1 cellular context compared by ENCODE assay signal in the genomic region with DNA sequence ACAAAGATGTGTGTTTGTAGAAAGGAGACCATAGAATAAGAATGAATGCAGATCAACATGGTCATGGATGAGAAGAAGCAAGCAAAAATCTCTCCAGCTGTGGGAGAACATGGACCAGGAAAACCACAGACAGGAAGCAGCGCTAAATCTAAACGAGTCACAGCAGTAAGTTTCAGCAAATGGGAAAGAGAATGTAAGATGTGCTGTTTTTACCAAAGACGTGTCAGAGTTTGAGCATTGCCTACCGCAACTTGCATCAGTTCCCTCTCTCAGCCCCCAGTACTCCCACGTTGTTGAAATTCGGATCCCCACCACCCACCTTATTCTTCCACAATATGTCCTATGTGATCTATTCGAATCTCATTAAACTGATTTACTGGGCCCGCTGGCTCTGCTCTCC.
TF ChIP-seq lines count a peak whose summit lies in the region.

No MANE protein-coding gene starts in this region.

TF ChIP-seq in HepG2, 621 proteins besides CTCF, POLR2A, EP300 and RAD21 (continued from another document):
- TF ChIP-seq, protein P1, sequence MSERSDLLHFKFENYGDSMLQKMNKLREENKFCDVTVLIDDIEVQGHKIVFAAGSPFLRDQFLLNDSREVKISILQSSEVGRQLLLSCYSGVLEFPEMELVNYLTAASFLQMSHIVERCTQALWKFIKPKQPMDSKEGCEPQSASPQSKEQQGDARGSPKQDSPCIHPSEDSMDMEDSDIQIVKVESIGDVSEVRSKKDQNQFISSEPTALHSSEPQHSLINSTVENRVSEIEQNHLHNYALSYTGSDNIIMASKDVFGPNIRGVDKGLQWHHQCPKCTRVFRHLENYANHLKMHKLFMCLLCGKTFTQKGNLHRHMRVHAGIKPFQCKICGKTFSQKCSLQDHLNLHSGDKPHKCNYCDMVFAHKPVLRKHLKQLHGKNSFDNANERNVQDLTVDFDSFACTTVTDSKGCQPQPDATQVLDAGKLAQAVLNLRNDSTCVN (CRISPR knock-in tag; IDR thresholded peaks at IDR 0.05; ENCODE audit: borderline replicate concordance) = no peak
- TF ChIP-seq ZC3H13 (CRISPR knock-in tag; IDR thresholded peaks at IDR 0.05) (no peak), FOXJ3 (CRISPR knock-in tag; IDR thresholded peaks at IDR 0.05; ENCODE audit: borderline replicate concordance) (no peak), HNRNPK (IDR thresholded peaks at IDR 0.05; ENCODE audit: low read depth, low read length, poor library complexity, severe bottlenecking) (no peak), ELK4 (CRISPR knock-in tag; IDR thresholded peaks at IDR 0.05; ENCODE audit: borderline replicate concordance) (no peak), MEIS2 (CRISPR knock-in tag; IDR thresholded peaks at IDR 0.05) (no peak), ZFP36L2 (CRISPR knock-in tag; IDR thresholded peaks at IDR 0.05) (no peak), CENPBD1 (CRISPR knock-in tag; IDR thresholded peaks at IDR 0.05; ENCODE audit: borderline replicate concordance, low read depth) (no peak), RFX5 (IDR thresholded peaks at IDR 0.05; ENCODE audit: low read depth, low read length) (no peak)
- TF ChIP-seq, protein P2, sequence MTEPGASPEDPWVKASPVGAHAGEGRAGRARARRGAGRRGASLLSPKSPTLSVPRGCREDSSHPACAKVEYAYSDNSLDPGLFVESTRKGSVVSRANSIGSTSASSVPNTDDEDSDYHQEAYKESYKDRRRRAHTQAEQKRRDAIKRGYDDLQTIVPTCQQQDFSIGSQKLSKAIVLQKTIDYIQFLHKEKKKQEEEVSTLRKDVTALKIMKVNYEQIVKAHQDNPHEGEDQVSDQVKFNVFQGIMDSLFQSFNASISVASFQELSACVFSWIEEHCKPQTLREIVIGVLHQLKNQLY (CRISPR knock-in tag; IDR thresholded peaks at IDR 0.05) = no peak
- TF ChIP-seq, protein P3, sequence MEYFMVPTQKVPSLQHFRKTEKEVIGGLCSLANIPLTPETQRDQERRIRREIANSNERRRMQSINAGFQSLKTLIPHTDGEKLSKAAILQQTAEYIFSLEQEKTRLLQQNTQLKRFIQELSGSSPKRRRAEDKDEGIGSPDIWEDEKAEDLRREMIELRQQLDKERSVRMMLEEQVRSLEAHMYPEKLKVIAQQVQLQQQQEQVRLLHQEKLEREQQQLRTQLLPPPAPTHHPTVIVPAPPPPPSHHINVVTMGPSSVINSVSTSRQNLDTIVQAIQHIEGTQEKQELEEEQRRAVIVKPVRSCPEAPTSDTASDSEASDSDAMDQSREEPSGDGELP (IDR thresholded peaks at IDR 0.05; ENCODE audit: borderline replicate concordance, low read depth) = no peak
- TF ChIP-seq, protein P4, sequence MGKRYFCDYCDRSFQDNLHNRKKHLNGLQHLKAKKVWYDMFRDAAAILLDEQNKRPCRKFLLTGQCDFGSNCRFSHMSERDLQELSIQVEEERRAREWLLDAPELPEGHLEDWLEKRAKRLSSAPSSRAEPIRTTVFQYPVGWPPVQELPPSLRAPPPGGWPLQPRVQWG (CRISPR knock-in tag; IDR thresholded peaks at IDR 0.05; ENCODE audit: borderline replicate concordance, low read depth) = no peak
